19 cellular contexts compared by ENCODE assay signal in the genomic region with DNA sequence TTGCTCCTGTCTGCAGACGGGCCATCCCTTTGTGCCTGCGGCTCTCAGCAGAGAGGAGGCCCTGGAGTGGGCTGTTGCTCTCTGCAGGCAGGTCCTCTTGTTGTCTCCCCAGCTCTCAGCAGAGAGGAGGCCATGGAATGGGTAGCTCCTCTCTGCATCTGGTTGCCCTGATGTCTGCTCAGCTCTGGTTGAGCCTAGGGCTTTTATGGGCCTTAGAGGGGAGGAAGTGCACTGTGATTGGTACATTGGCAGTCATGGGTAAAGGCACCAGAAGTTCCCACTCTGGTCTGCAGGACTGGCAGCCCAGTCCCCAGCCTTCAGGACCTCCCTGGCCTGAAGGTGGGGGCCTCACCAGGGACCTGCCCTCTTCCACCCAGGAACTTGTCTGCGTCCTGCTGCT. TPM values are rescaled to one million over a fixed set of nuclear protein-coding genes. Genes with fewer than 3 reads are reported as not detected.
DNase-seq lines count a peak whose midpoint lies in the region; FAIRE-seq and TF ChIP-seq lines count a peak whose summit lies in the region.
"Had no signal": no experiment of that assay in that cellular context is flagged by ENCODE, and none has a peak within 500 bp of the region (broad histone marks: within the 10 kb centered on the region; RNA-seq: fewer than 3 reads in every experiment).

No MANE protein-coding gene starts in this region.

- TF ChIP-seq CTCF in VCaP (conservative IDR thresholded peaks at IDR 0.05) (no peak), esophagus muscularis mucosa (IDR thresholded peaks at IDR 0.05) (no peak), esophagus squamous epithelium (IDR thresholded peaks at IDR 0.05) (no peak)

- intact Hi-C loops in esophagus muscularis mucosa (cut with DNase I) (no loop called here), esophagus squamous epithelium (cut with DNase I) (no loop called here)

- H3K27ac ChIP-seq in VCaP (peak overlapping the region; percentile 100), esophagus muscularis mucosa (replicated peaks in 1 of 4) (no peak overlapping the region), esophagus squamous epithelium (no peak overlapping the region)
- H3K27ac ChIP-seq: A549 had no signal

- TF ChIP-seq POLR2A in esophagus muscularis mucosa (IDR thresholded peaks at IDR 0.05; ENCODE audit: low read depth) (no peak), esophagus squamous epithelium (IDR thresholded peaks at IDR 0.05) (no peak)

- FAIRE-seq in GM19239 (lab: Jason Lieb, UNC), result no peak
- FAIRE-seq: A549, G401.6 had no signal

- no peak for TF ChIP-seq EP300 in esophagus muscularis mucosa (IDR thresholded peaks at IDR 0.05)

- no peaks in the 10 kb centered on the region for H3K9me3 ChIP-seq in esophagus muscularis mucosa
- no peaks in the 10 kb centered on the region for H3K9me3 ChIP-seq in esophagus squamous epithelium
- H3K9me3 ChIP-seq: A549, Caco-2 had no signal

- H3K36me3 ChIP-seq in esophagus muscularis mucosa (no peaks in the 10 kb centered on the region), esophagus squamous epithelium (no peaks in the 10 kb centered on the region)

- H3K4me1 ChIP-seq in esophagus muscularis mucosa (peaks cover 9 to 18% (median 16%) of the 10 kb centered on the region in 4 donors), esophagus squamous epithelium (peaks cover 0 to 12% (median 0%) of the 10 kb centered on the region in 3 donors)
- H3K4me1 ChIP-seq: A549, Caco-2 had no signal

- peak; percentile 2 for DNase-seq in AG20443 (ENCODE audit: low spot score)
- peak; percentile 70 for DNase-seq in esophagus muscularis mucosa (ENCODE audit: extremely low spot score)
- DNase-seq in esophagus squamous epithelium (lab: John Stamatoyannopoulos, UW), result no peak
- DNase-seq in GM19239 (ENCODE audit: insufficient read length, low spot score), result no peak
- DNase-seq in NCI-H526 (lab: John Stamatoyannopoulos, UW), result no peak
- DNase-seq: 8988T; ACHN; C1 segment of cervical spinal cord; Caco-2; CD4-positive, CD25-positive, alpha-beta regulatory T cell; CD8-positive, alpha-beta T cell; DMS153; DND-41; H9 had no signal

- 67% methylated on average over 3 of the region's 3 CpGs for whole genome bisulfite sequencing in esophagus muscularis mucosa
- WGBS in esophagus squamous epithelium, 2 donors, result no CpG with 5 or more reads among the region's 3 CpGs

- peaks cover 0 to 23% (median 0%) of the 10 kb centered on the region in 4 donors for H3K27me3 ChIP-seq in esophagus muscularis mucosa
- H3K27me3 ChIP-seq in esophagus squamous epithelium, result peaks cover 0 to 29% (median 0%) of the 10 kb centered on the region in 4 donors

- no peak overlapping the region for H3K4me3 ChIP-seq in esophagus muscularis mucosa
- H3K4me3 ChIP-seq in esophagus squamous epithelium, result no peak overlapping the region
- H3K4me3 ChIP-seq: A549, GM23338 had no signal

RNA-seq across cellular contexts. Expression of a gene that starts 21.5 kb away (rescaled TPM):
- total RNA-seq in esophagus muscularis mucosa (10 to 100 TPM; 21.3 to 72.9 (median 58.3) TPM), esophagus squamous epithelium (10 to 100 TPM; 14.5 to 53.4 (median 21.3) TPM)

RNA-seq across cellular contexts. Expression of a gene that starts 37.5 kb away (rescaled TPM):
- total RNA-seq in esophagus muscularis mucosa (1 to 10 TPM; 3.8 to 9.7 (median 7.3) TPM), esophagus squamous epithelium (1 to 10 TPM in 2 of 4 donors, under 1 TPM in 2; 0.53 to 6.3 (median 1.9) TPM)
- total RNA-seq: Caco-2, H4 had no signal

Comparison
In these comparisons a context has a peak if more than half of its experiments do, and no peak if none do; other contexts are left out.
1. DNase-seq: peak in AG20443 (single experiment) and esophagus muscularis mucosa (single experiment); none in esophagus squamous epithelium (single experiment), GM19239 (single experiment) and NCI-H526 (0 of 2).